Comparison of ENCODE assay signal across 23 cellular contexts in the genomic region with DNA sequence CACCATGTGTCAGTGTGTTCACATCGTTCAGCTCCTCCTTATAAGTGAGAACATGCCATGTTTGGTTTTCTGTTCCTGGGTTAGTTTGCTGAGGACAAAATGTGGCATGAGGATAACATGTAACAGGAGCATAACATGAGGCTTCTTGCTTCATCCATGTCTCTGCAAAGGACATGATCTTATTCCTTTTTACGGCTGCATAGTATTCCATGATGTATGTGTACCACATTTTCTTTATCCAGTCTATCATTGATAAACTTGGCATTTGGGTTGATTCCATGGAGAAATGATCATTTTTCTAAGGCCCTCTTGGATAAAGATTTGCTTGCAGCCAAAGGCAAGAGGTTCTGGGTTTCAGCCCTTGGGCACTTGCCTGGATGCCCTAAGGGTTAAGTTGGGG.
A peak's percentile ranks its signal among the peaks of the same experiment; 100 is the strongest.
DNase-seq lines count a peak whose midpoint lies in the region; ATAC-seq and TF ChIP-seq lines count a peak whose summit lies in the region.
"Had no signal": no experiment of that assay in that cellular context is flagged by ENCODE, and none has a peak within 500 bp of the region (broad histone marks: within the 10 kb centered on the region; RNA-seq: fewer than 3 reads in every experiment).

No MANE protein-coding gene starts in this region.

- no peak overlapping the region for H3K56ac ChIP-seq in IMR-90 (ENCODE audit: extremely low read depth, insufficient read depth, low read length)

- no peak overlapping the region for H2AFZ ChIP-seq in IMR-90 (replicated peaks; ENCODE audit: low read length, poor library complexity)

- H3K23ac ChIP-seq in IMR-90 (ENCODE audit: low read depth, low read length), result no peak overlapping the region

- H2BK5ac ChIP-seq in IMR-90 (ENCODE audit: low read depth, low read length, poor library complexity, severe bottlenecking), result no peak overlapping the region

- no peak overlapping the region for H4K5ac ChIP-seq in IMR-90 (ENCODE audit: low read depth, low read length)

- no peaks in the 10 kb centered on the region for H4K20me1 ChIP-seq in IMR-90 (ENCODE audit: insufficient read depth, low read length)
- H4K20me1 ChIP-seq: BLaER1 had no signal

- H3K27ac Mint-ChIP-seq in endothelial cell (ENCODE audit: unreplicated experiment), result no peak overlapping the region
- H3K27ac Mint-ChIP-seq: CD14-positive monocyte; CD4-positive, CD25-positive, alpha-beta regulatory T cell had no signal

- no peaks in the 10 kb centered on the region for H3K79me1 ChIP-seq in IMR-90 (ENCODE audit: low read depth in 1 of 2, low read length in 2 of 2)

- dilution Hi-C loops in IMR-90 (cut with HindIII; ENCODE audit: low sequenced_read_pairs, unreplicated experiment), result no loop called here

- BruUV-seq in IMR-90 (replicated peaks; lab: Mats Ljungman, UMichigan), result no TSS peak

- no peaks in the 10 kb centered on the region for H3K27me3 ChIP-seq in IMR-90 (ENCODE audit: control insufficient read depth, insufficient read depth, low read length)
- H3K27me3 ChIP-seq: BE2C, BLaER1 had no signal

- WGBS in IMR-90 (ENCODE audit: extremely low coverage in 2 of 2, insufficient read length in 1 of 2), 2 experiments, result no CpG with 5 or more reads among the region's 2 CpGs

- TF ChIP-seq CTCF in HEK293 (tag by site-specific recombination; IDR thresholded peaks at IDR 0.05), result no peak
- no peak for TF ChIP-seq CTCF in IMR-90 (conservative IDR thresholded peaks at IDR 0.05; ENCODE audit: low read depth, low read length)
- no peak for TF ChIP-seq CTCF in endothelial cell (IDR thresholded peaks at IDR 0.05; ENCODE audit: unreplicated experiment)

- no peak overlapping the region for H3K4ac ChIP-seq in IMR-90 (ENCODE audit: low read depth, low read length)

- H3K4me2 ChIP-seq in IMR-90 (ENCODE audit: low read depth, low read length), result no peak overlapping the region
- H3K4me2 ChIP-seq: BLaER1 had no signal

- H3K18ac ChIP-seq in IMR-90 (ENCODE audit: low read depth, low read length), result no peak overlapping the region

- no peaks in the 10 kb centered on the region for H3K4me1 ChIP-seq in HEK293 (ENCODE audit: control insufficient read depth, insufficient read depth, low read length)
- H3K4me1 ChIP-seq in IMR-90 (ENCODE audit: control insufficient read depth, insufficient read depth, low read length), result peaks cover 12% of the 10 kb centered on the region
- H3K4me1 ChIP-seq: BE2C, BLaER1 had no signal

- DNase-seq in IMR-90 (no peak), endothelial cell (ENCODE audit: low spot score) (no peak), kidney tubule cell (ENCODE audit: low spot score) (no peak)
- DNase-seq: 8988T; ACHN; BE2C; C1 segment of cervical spinal cord; CD4-positive, alpha-beta memory T cell; CD4-positive, CD25-positive, alpha-beta regulatory T cell; CD8-positive, alpha-beta memory T cell; COR-L47; DMS 273 treated with DMSO at 0.1 percent for 48 hours; DMS153; DMS53; DMS79; DND-41; EL; GDM1 had no signal

- in situ Hi-C loops in IMR-90 (cut with MboI; ENCODE audit: low sequenced_read_pairs), result no loop called here

- no peak for TF ChIP-seq POLR2A in IMR-90 (IDR thresholded peaks at IDR 0.05; ENCODE audit: low read depth, low read length)

- H3K4me3 Mint-ChIP-seq in endothelial cell (ENCODE audit: unreplicated experiment), result peak overlapping the region; percentile 13
- H3K4me3 Mint-ChIP-seq: CD14-positive monocyte; CD4-positive, alpha-beta memory T cell; CD4-positive, CD25-positive, alpha-beta regulatory T cell; CD8-positive, alpha-beta memory T cell had no signal

- H2AK5ac ChIP-seq in IMR-90 (ENCODE audit: low read depth, low read length), result 0 out of 2 replicates have a peak overlapping the region, but pooled peaks have one; percentile 1

- no peaks in the 10 kb centered on the region for H3K36me3 ChIP-seq in HEK293 (ENCODE audit: control insufficient read depth in 2 of 2, insufficient read depth in 1 of 2, low read length in 2 of 2)
- H3K36me3 ChIP-seq in IMR-90 (ENCODE audit: control insufficient read depth, insufficient read depth, low read length), result no peaks in the 10 kb centered on the region
- H3K36me3 ChIP-seq: BE2C, BLaER1 had no signal

- no peak overlapping the region for H3K27ac ChIP-seq in HEK293 (ENCODE audit: extremely low read depth, low read depth, low read length)
- H3K27ac ChIP-seq in IMR-90 (ENCODE audit: insufficient read depth, low read length), result no peak overlapping the region
- H3K27ac ChIP-seq: BLaER1 had no signal

- H2BK120ac ChIP-seq in IMR-90 (ENCODE audit: low read depth, low read length), result no peak overlapping the region

- no peak overlapping the region for H2BK20ac ChIP-seq in IMR-90 (ENCODE audit: low read depth, low read length)

- H3K9me3 ChIP-seq in HEK293 (ENCODE audit: control insufficient read depth, insufficient read depth, low read depth, low read length) (no peaks in the 10 kb centered on the region), IMR-90 (ENCODE audit: control insufficient read depth, insufficient read depth, low read length) (no peaks in the 10 kb centered on the region; the same call in 1 of the 2 replicates)
- H3K9me3 ChIP-seq: BE2C, BLaER1 had no signal

- H3K27me3 Mint-ChIP-seq in endothelial cell (ENCODE audit: unreplicated experiment), result peaks cover 3% of the 10 kb centered on the region
- H3K27me3 Mint-ChIP-seq: CD4-positive, CD25-positive, alpha-beta regulatory T cell had no signal

- H3K9me3 Mint-ChIP-seq in endothelial cell (ENCODE audit: unreplicated experiment), result no peaks in the 10 kb centered on the region
- H3K9me3 Mint-ChIP-seq: CD4-positive, alpha-beta memory T cell; CD8-positive, alpha-beta memory T cell had no signal

- peaks cover 4% of the 10 kb centered on the region for H3K36me3 Mint-ChIP-seq in endothelial cell (ENCODE audit: low read depth, unreplicated experiment)
- H3K36me3 Mint-ChIP-seq: CD14-positive monocyte; CD4-positive, alpha-beta memory T cell; CD4-positive, CD25-positive, alpha-beta regulatory T cell; CD8-positive, alpha-beta memory T cell had no signal

- H4K91ac ChIP-seq in IMR-90 (ENCODE audit: insufficient read depth, low read depth, low read length), result no peak overlapping the region

- ATAC-seq in IMR-90 (ENCODE audit: low read depth) (no peak), GM18858 (IDR thresholded peaks at IDR 0.05; ENCODE audit: unreplicated experiment) (no peak)
- ATAC-seq: GM12878 had no signal

- no peak overlapping the region for H2BK15ac ChIP-seq in IMR-90 (ENCODE audit: low read depth, low read length)

- no peak overlapping the region for H2AK9ac ChIP-seq in IMR-90 (replicated peaks; ENCODE audit: low read depth, low read length, poor library complexity)

- POLR2A ChIA-PET in HEK293 (lab: Yijun Ruan, JAX), result no interaction called here
- POLR2A ChIA-PET in IMR-90 (lab: Charles Lee; ENCODE audit: unreplicated experiment), result no interaction called here

- TF ChIP-seq RAD21 in IMR-90 (IDR thresholded peaks at IDR 0.05; ENCODE audit: low read length), result no peak

- CTCF ChIA-PET in HEK293 (lab: Yijun Ruan, JAX) (interaction anchor here (0.6 kb wide), 2 partner anchors 70 to 1064 kb away, joined by 3 read pairs; no protein-coding TSS in a partner anchor), IMR-90 (lab: Yijun Ruan, JAX) (interaction anchor here (0.6 kb wide), 1 partner anchor 52 kb away, joined by 3 read pairs; no protein-coding TSS in a partner anchor)

- H3K4me1 Mint-ChIP-seq in endothelial cell (ENCODE audit: unreplicated experiment), result peaks cover 7% of the 10 kb centered on the region
- H3K4me1 Mint-ChIP-seq: CD14-positive monocyte; CD8-positive, alpha-beta memory T cell had no signal

- no peak overlapping the region for H3K4me3 ChIP-seq in HEK293 (ENCODE audit: low read depth, low read length)
- no peak overlapping the region for H3K4me3 ChIP-seq in IMR-90 (ENCODE audit: insufficient read depth, low read depth, low read length)
- H3K4me3 ChIP-seq: BLaER1, GM12878 had no signal

- H3K9ac ChIP-seq in IMR-90 (ENCODE audit: low read depth, low read length), result no peak overlapping the region
- H3K9ac ChIP-seq: BLaER1 had no signal

- no peak overlapping the region for H4K8ac ChIP-seq in IMR-90 (ENCODE audit: low read depth in 2 of 2, low read length in 2 of 2)

- peaks cover 3% of the 10 kb centered on the region; the same call in 1 of the 2 replicates for H3K9me1 ChIP-seq in IMR-90 (ENCODE audit: insufficient read depth, low read length)

- intact Hi-C loops in IMR-90 (cut with micrococcal nuclease), result no loop called here

- no peak overlapping the region for H3K14ac ChIP-seq in IMR-90 (replicated peaks; ENCODE audit: low read depth, low read length)

TF ChIP-seq in HEK293, 187 proteins besides CTCF, POLR2A, EP300 and RAD21:
- TF ChIP-seq ZNF146 (tag by site-specific recombination; IDR thresholded peaks at IDR 0.05), result peak; percentile 58; the same call in 1 of the 2 replicates
- TF ChIP-seq ZNF37A (tag by site-specific recombination; IDR thresholded peaks at IDR 0.05), result no peak
TF ChIP-seq in HEK293: peak in this region for 1.

TF ChIP-seq in IMR-90, 13 proteins besides CTCF, POLR2A, EP300 and RAD21:
- TF ChIP-seq BHLHE40 (IDR thresholded peaks at IDR 0.05; ENCODE audit: low read depth, low read length), result no peak
- no peak for TF ChIP-seq FOS (IDR thresholded peaks at IDR 0.05; ENCODE audit: low read depth, low read length)
- no peak for TF ChIP-seq RCOR1 (IDR thresholded peaks at IDR 0.05; ENCODE audit: insufficient replicate concordance, low read length)
- TF ChIP-seq CEBPB (IDR thresholded peaks at IDR 0.05; ENCODE audit: low read depth, low read length), result no peak
- TF ChIP-seq, protein P1, sequence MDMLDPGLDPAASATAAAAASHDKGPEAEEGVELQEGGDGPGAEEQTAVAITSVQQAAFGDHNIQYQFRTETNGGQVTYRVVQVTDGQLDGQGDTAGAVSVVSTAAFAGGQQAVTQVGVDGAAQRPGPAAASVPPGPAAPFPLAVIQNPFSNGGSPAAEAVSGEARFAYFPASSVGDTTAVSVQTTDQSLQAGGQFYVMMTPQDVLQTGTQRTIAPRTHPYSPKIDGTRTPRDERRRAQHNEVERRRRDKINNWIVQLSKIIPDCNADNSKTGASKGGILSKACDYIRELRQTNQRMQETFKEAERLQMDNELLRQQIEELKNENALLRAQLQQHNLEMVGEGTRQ (IDR thresholded peaks at IDR 0.05; ENCODE audit: low read depth, low read length), result no peak
- no peak for TF ChIP-seq MAZ (IDR thresholded peaks at IDR 0.05; ENCODE audit: borderline replicate concordance, low read depth, low read length)
- TF ChIP-seq CHD1 (IDR thresholded peaks at IDR 0.05; ENCODE audit: low read depth, low read length), result no peak
- no peak for TF ChIP-seq RFX5 (IDR thresholded peaks at IDR 0.05; ENCODE audit: low read depth, low read length)
- no peak for TF ChIP-seq MXI1 (IDR thresholded peaks at IDR 0.05; ENCODE audit: borderline replicate concordance, low read depth, low read length)
- TF ChIP-seq NFE2L2 (IDR thresholded peaks at IDR 0.05; ENCODE audit: low read depth, low read length), result no peak
